ENCODE assay signal across 1 cellular context in genomic region chr2:231039821-231040364, GRCh38.
A peak's percentile ranks its signal among the peaks of the same experiment; 100 is the strongest.
TF ChIP-seq lines count a peak whose summit lies in the region.

No MANE protein-coding gene starts in this region.

TF ChIP-seq in HepG2, 621 proteins besides CTCF, POLR2A, EP300 and RAD21 (continued from another document and continues in another):
- no peak for TF ChIP-seq SNAPC4 (CRISPR knock-in tag; IDR thresholded peaks at IDR 0.05)
- TF ChIP-seq CAMTA2 (CRISPR knock-in tag; IDR thresholded peaks at IDR 0.05; ENCODE audit: borderline replicate concordance) = no peak
- TF ChIP-seq ZNF672 (CRISPR knock-in tag; IDR thresholded peaks at IDR 0.05) = no peak
- no peak for TF ChIP-seq CREB3 (CRISPR knock-in tag; IDR thresholded peaks at IDR 0.05)
- peak; percentile 75 for TF ChIP-seq ZNF543 (CRISPR knock-in tag; IDR thresholded peaks at IDR 0.05)
- TF ChIP-seq RARA (CRISPR knock-in tag; IDR thresholded peaks at IDR 0.05) = peak; percentile 84
- TF ChIP-seq TFE3 (CRISPR knock-in tag; IDR thresholded peaks at IDR 0.05) = peak; percentile 62; the same call in 1 of the 2 replicates
- no peak for TF ChIP-seq CSRNP2 (CRISPR knock-in tag; conservative IDR thresholded peaks at IDR 0.05; ENCODE audit: low read depth)
- TF ChIP-seq DMTF1 (CRISPR knock-in tag; IDR thresholded peaks at IDR 0.05) = peak; percentile 75; the same call in 1 of the 2 replicates
- no peak for TF ChIP-seq HOXD1 (CRISPR knock-in tag; IDR thresholded peaks at IDR 0.05)
- TF ChIP-seq ZNF879 (CRISPR knock-in tag; IDR thresholded peaks at IDR 0.05) = no peak
- no peak for TF ChIP-seq AKNA (CRISPR knock-in tag; IDR thresholded peaks at IDR 0.05; ENCODE audit: borderline replicate concordance)
- TF ChIP-seq KLF6 (CRISPR knock-in tag; IDR thresholded peaks at IDR 0.05) = no peak
- TF ChIP-seq SKIL (CRISPR knock-in tag; IDR thresholded peaks at IDR 0.05; ENCODE audit: borderline replicate concordance) = peak; percentile 45; the same call in 1 of the 2 replicates
- no peak for TF ChIP-seq ZNF496 (CRISPR knock-in tag; IDR thresholded peaks at IDR 0.05; ENCODE audit: insufficient replicate concordance)
- TF ChIP-seq ZNF598 (CRISPR knock-in tag; IDR thresholded peaks at IDR 0.05; ENCODE audit: borderline replicate concordance) = no peak
- TF ChIP-seq WIZ (CRISPR knock-in tag; IDR thresholded peaks at IDR 0.05) = no peak
- TF ChIP-seq ELF1 (CRISPR knock-in tag; IDR thresholded peaks at IDR 0.05) = peak; percentile 41; the same call in 1 of the 2 replicates
- no peak for TF ChIP-seq ZFP37 (CRISPR knock-in tag; IDR thresholded peaks at IDR 0.05; ENCODE audit: borderline replicate concordance)
- no peak for TF ChIP-seq MAFF (IDR thresholded peaks at IDR 0.05; ENCODE audit: low read depth, low read length)
- TF ChIP-seq ZKSCAN8 (CRISPR knock-in tag; IDR thresholded peaks at IDR 0.05; ENCODE audit: borderline replicate concordance) = no peak
- no peak for TF ChIP-seq PRDM4 (CRISPR knock-in tag; IDR thresholded peaks at IDR 0.05; ENCODE audit: borderline replicate concordance)
- TF ChIP-seq ZNF704 (CRISPR knock-in tag; IDR thresholded peaks at IDR 0.05; ENCODE audit: borderline replicate concordance) = no peak
- no peak for TF ChIP-seq ZNF781 (CRISPR knock-in tag; IDR thresholded peaks at IDR 0.05; ENCODE audit: borderline replicate concordance, not compliant biosample characterization)
- TF ChIP-seq CENPX (CRISPR knock-in tag; IDR thresholded peaks at IDR 0.05) = no peak
- TF ChIP-seq ARNT2 (CRISPR knock-in tag; IDR thresholded peaks at IDR 0.05; ENCODE audit: low read depth) = no peak
- TF ChIP-seq SNAPC5 (CRISPR knock-in tag; IDR thresholded peaks at IDR 0.05; ENCODE audit: borderline replicate concordance) = no peak
- no peak for TF ChIP-seq ZNF160 (CRISPR knock-in tag; IDR thresholded peaks at IDR 0.05)
